In the genomic region with DNA sequence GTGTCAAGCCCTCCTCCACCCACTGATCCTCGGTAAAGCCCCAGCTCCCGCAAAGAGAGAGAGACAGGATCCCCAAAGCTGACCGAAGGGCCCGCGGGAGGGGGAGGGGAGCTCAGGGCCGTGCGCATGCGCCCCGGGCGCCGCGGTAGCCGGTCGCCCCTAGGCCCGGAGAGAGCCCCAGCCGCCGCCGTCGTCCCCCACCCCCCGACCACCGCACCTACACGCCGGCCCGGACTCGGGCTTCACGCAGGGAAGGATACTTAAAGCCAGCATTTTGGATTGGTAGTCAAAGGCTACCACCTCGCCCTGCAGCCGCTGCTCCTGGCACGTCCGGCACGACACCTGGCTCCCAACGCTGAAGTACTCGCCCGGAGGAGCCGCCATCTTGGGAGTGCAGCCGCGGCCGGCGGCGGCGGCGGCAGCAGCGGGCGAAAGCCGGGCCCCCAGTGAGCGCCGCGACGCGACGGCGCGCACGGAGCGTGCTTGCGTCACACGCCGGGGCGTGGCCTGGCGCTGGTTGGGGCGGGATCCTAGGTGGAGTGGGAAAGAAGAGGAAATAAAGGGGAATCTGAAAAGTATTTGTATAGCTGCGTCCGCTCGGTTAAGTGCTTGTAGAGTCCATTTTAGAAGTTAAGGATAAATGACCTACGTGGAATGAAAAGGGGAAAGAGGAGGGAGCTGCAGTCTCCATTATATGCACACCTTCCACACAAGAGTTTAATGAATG, we compare ENCODE assay signal across 8 cellular contexts. TPM values are rescaled to one million over a fixed set of nuclear protein-coding genes. Genes with fewer than 3 reads are reported as not detected.
DNase-seq lines count a peak whose midpoint lies in the region; TF ChIP-seq lines count a peak whose summit lies in the region.

A gene (minus strand): TSS at position 468 of the 727 bp plus-strand sequence. CDS start 84 bp downstream, at position 384.

- in situ Hi-C loops in G401 (cut with HindIII; ENCODE audit: low sequenced_read_pairs): no loop called here

- no peak for TF ChIP-seq CTCF in HFFc6 (IDR thresholded peaks at IDR 0.05)

- H3K4me3 Mint-ChIP-seq in HFFc6: peak within 1 kb of the TSS; percentile 97
- peak within 1 kb of the TSS; percentile 97 for H3K4me3 Mint-ChIP-seq in activated naive CD4-positive, alpha-beta T cell treated with anti-CD3 and anti-CD28 coated beads, Interleukin-2, amount 50 U/mL, for 24 hours

- peaks cover 34% of the 10 kb centered on the region for H3K36me3 Mint-ChIP-seq in HFFc6 (ENCODE audit: low read depth)
- H3K36me3 Mint-ChIP-seq in activated naive CD4-positive, alpha-beta T cell treated with anti-CD3 and anti-CD28 coated beads, Interleukin-2, amount 50 U/mL, for 24 hours: peaks cover 10% of the 10 kb centered on the region

- H3K27ac Mint-ChIP-seq in HFFc6: peak within 1 kb of the TSS; percentile 93
- peak within 1 kb of the TSS; percentile 99 for H3K27ac Mint-ChIP-seq in activated naive CD4-positive, alpha-beta T cell treated with anti-CD3 and anti-CD28 coated beads, Interleukin-2, amount 50 U/mL, for 24 hours

- DNase-seq in G401 (ENCODE audit: low spot score) (peak; percentile 89), HFFc6 (peak; percentile 83), NCI-H1092 (lab: John Stamatoyannopoulos, UW) (peak; percentile 90), SKM-1 (lab: John Stamatoyannopoulos, UW; ENCODE audit: unreplicated experiment) (peak; percentile 86), glomerular endothelial cell (ENCODE audit: extremely low read depth, low read depth, low spot score) (peak; percentile 41), occipital lobe (lab: John Stamatoyannopoulos, UW) (peak; percentile 70), superior temporal gyrus (ENCODE audit: extremely low spot score) (peak; percentile 89)

- H3K4me1 Mint-ChIP-seq in HFFc6 (ENCODE audit: low read depth): peaks cover 49% of the 10 kb centered on the region
- H3K4me1 Mint-ChIP-seq in activated naive CD4-positive, alpha-beta T cell treated with anti-CD3 and anti-CD28 coated beads, Interleukin-2, amount 50 U/mL, for 24 hours: peaks cover 57% of the 10 kb centered on the region

- H3K27me3 Mint-ChIP-seq in HFFc6 (ENCODE audit: insufficient read depth): no peaks in the 10 kb centered on the region; the same call in none of the 2 replicates
- no peaks in the 10 kb centered on the region for H3K27me3 Mint-ChIP-seq in activated naive CD4-positive, alpha-beta T cell treated with anti-CD3 and anti-CD28 coated beads, Interleukin-2, amount 50 U/mL, for 24 hours

- H3K9me3 Mint-ChIP-seq in HFFc6: no peaks in the 10 kb centered on the region
- no peaks in the 10 kb centered on the region for H3K9me3 Mint-ChIP-seq in activated naive CD4-positive, alpha-beta T cell treated with anti-CD3 and anti-CD28 coated beads, Interleukin-2, amount 50 U/mL, for 24 hours

RNA-seq across cellular contexts. Expression of the gene that starts here (rescaled TPM):
- 93.5 and 116 TPM in 2 replicates for total RNA-seq in G401 (2014; rRNA removed; shearing (Covaris generic))
- total RNA-seq in HFFc6 (2021; fragmentation: NEBNext Ultra II Directional; extraction: Animal tissue kit (Norgen Biotek cat#: 25700)): 100 to 1,000 TPM in 1 of 6 experiments, 10 to 100 TPM in 5; 86.6 to 101 (median 94.5) TPM
- 44.3 and 55.3 TPM in 2 replicates for total RNA-seq in glomerular endothelial cell
- 22.8 TPM for total RNA-seq in occipital lobe

Comparison
In these comparisons a context has a peak if more than half of its experiments do, and no peak if none do; other contexts are left out.
1. Peak in every context shown above with its lines: DNase-seq.